35 cellular contexts compared by ENCODE assay signal in genomic region chr14:86942939-86943338, GRCh38.
"Had no signal": no experiment of that assay in that cellular context is flagged by ENCODE, and none has a peak within 500 bp of the region (broad histone marks: within the 10 kb centered on the region; RNA-seq: fewer than 3 reads in every experiment).

No MANE protein-coding gene starts in this region.

- DNase-seq: activated B cell treated with CpG ODN at 0.5 μM for 24 hours; activated CD4-positive, alpha-beta memory T cell treated with anti-CD3 and anti-CD28 coated beads, Interleukin-2, amount 10 ng/mL, durations not matched to agents 7 days and 5 days; activated CD4-positive, alpha-beta T cell treated with anti-CD3 and anti-CD28 coated beads for 4 hours; activated CD4-positive, CD25-positive, alpha-beta regulatory T cell treated with anti-CD3 and anti-CD28 coated beads, Interleukin-2, amount 50 U/mL, for 72 hours; activated CD8-positive, alpha-beta memory T cell treated with anti-CD3 and anti-CD28 coated beads for 24 hours; activated effector memory CD4-positive, alpha-beta T cell treated with anti-CD3 and anti-CD28 coated beads, Interleukin-2, amount 50 U/mL, for 16 hours; activated naive CD4-positive, alpha-beta T cell treated with Interleukin-2 at 50 U/mL for 16 hours; activated naive CD8-positive, alpha-beta T cell treated with anti-CD3 and anti-CD28 coated beads, Interleukin-2, amount 10 ng/mL, durations not matched to agents 7 days and 5 days; activated T-cell treated with anti-CD3 and anti-CD28 coated beads, Interleukin-2, amount 50 U/mL, for 1 hour; activated T-cell treated with anti-CD3 and anti-CD28 coated beads, Interleukin-2, amount 50 U/mL, for 72 hours; amygdala; colonic mucosa; NCI-H1048; NCI-H146; NCI-H187 treated with DMSO at 0.1 percent for 48 hours; NCI-H2081; NCI-H2171 treated with DMSO at 0.1 percent for 48 hours; NCI-H2227 treated with DMSO at 0.1 percent for 48 hours; NCI-H446; NCI-H510A treated with DMSO at 0.1 percent for 48 hours; NCI-H526 treated with DMSO at 0.1 percent for 48 hours; NCI-H774; NK-92 treated with Interleukin-12 subunit alpha and Interleukin-12 subunit beta, amount 100 ng/mL, for 24 hours; Right ventricle myocardium superior; SW 1271; T-helper 1 cell; T-helper 2 cell; T-helper 9 cell had no signal

- H3K27me3 Mint-ChIP-seq: activated B cell treated with CpG ODN at 0.5 μM for 24 hours; activated CD4-positive, alpha-beta memory T cell treated with anti-CD3 and anti-CD28 coated beads, Interleukin-2, amount 10 ng/mL, durations not matched to agents 7 days and 5 days; activated naive CD4-positive, alpha-beta T cell treated with anti-CD3 and anti-CD28 coated beads, Interleukin-2, amount 50 U/mL, for 24 hours; activated naive CD8-positive, alpha-beta T cell treated with anti-CD3 and anti-CD28 coated beads, Interleukin-2, amount 10 ng/mL, durations not matched to agents 7 days and 5 days; activated T-helper 17 cell treated with anti-CD3 and anti-CD28 coated beads, Interleukin-2, amount 50 U/mL, for 72 hours; central memory CD8-positive, alpha-beta T cell had no signal

- H3K4me3 Mint-ChIP-seq: activated B cell treated with CpG ODN at 0.5 μM for 24 hours; activated CD4-positive, alpha-beta memory T cell treated with anti-CD3 and anti-CD28 coated beads, Interleukin-2, amount 10 ng/mL, durations not matched to agents 7 days and 5 days; activated naive CD4-positive, alpha-beta T cell treated with anti-CD3 and anti-CD28 coated beads, Interleukin-2, amount 50 U/mL, for 24 hours; activated naive CD8-positive, alpha-beta T cell treated with anti-CD3 and anti-CD28 coated beads, Interleukin-2, amount 10 ng/mL, durations not matched to agents 7 days and 5 days; activated T-cell treated with anti-CD3 and anti-CD28 coated beads, Interleukin-2, amount 50 U/mL, for 72 hours; activated T-helper 17 cell treated with anti-CD3 and anti-CD28 coated beads, Interleukin-2, amount 50 U/mL, for 72 hours; central memory CD8-positive, alpha-beta T cell had no signal

- H3K36me3 ChIP-seq: ascending aorta, cardiac muscle cell, colonic mucosa had no signal

- H3K27ac ChIP-seq: ascending aorta, cardiac muscle cell, colonic mucosa, KMS-11, VCaP had no signal

- H3K27me3 ChIP-seq: ascending aorta, cardiac muscle cell, colonic mucosa had no signal

- H3K9me3 Mint-ChIP-seq: activated naive CD4-positive, alpha-beta T cell treated with anti-CD3 and anti-CD28 coated beads, Interleukin-2, amount 50 U/mL, for 24 hours had no signal

- H3K4me1 ChIP-seq: ascending aorta, colonic mucosa had no signal

- H3K9ac ChIP-seq: KMS-11 had no signal

- H3K27ac Mint-ChIP-seq: activated B cell treated with CpG ODN at 0.5 μM for 24 hours; activated CD4-positive, alpha-beta memory T cell treated with anti-CD3 and anti-CD28 coated beads, Interleukin-2, amount 10 ng/mL, durations not matched to agents 7 days and 5 days; activated naive CD4-positive, alpha-beta T cell treated with anti-CD3 and anti-CD28 coated beads, Interleukin-2, amount 50 U/mL, for 24 hours; activated naive CD8-positive, alpha-beta T cell treated with anti-CD3 and anti-CD28 coated beads, Interleukin-2, amount 10 ng/mL, durations not matched to agents 7 days and 5 days; activated T-cell treated with anti-CD3 and anti-CD28 coated beads, Interleukin-2, amount 50 U/mL, for 72 hours; activated T-helper 17 cell treated with anti-CD3 and anti-CD28 coated beads, Interleukin-2, amount 50 U/mL, for 72 hours had no signal

- H3K4me2 ChIP-seq: KMS-11 had no signal

- ATAC-seq: activated T-cell treated with anti-CD3 and anti-CD28 coated beads, Interleukin-2, amount 50 U/mL, for 72 hours; activated T-helper 17 cell treated with anti-CD3 and anti-CD28 coated beads, Interleukin-2, amount 50 U/mL, for 72 hours had no signal

- H3K4me1 Mint-ChIP-seq: activated B cell treated with CpG ODN at 0.5 μM for 24 hours; activated CD4-positive, alpha-beta memory T cell treated with anti-CD3 and anti-CD28 coated beads, Interleukin-2, amount 10 ng/mL, durations not matched to agents 7 days and 5 days; activated naive CD4-positive, alpha-beta T cell treated with anti-CD3 and anti-CD28 coated beads, Interleukin-2, amount 50 U/mL, for 24 hours; activated naive CD8-positive, alpha-beta T cell treated with anti-CD3 and anti-CD28 coated beads, Interleukin-2, amount 10 ng/mL, durations not matched to agents 7 days and 5 days; activated T-helper 17 cell treated with anti-CD3 and anti-CD28 coated beads, Interleukin-2, amount 50 U/mL, for 72 hours; central memory CD8-positive, alpha-beta T cell had no signal

- H3K36me3 Mint-ChIP-seq: activated naive CD4-positive, alpha-beta T cell treated with anti-CD3 and anti-CD28 coated beads, Interleukin-2, amount 50 U/mL, for 24 hours; activated naive CD8-positive, alpha-beta T cell treated with anti-CD3 and anti-CD28 coated beads, Interleukin-2, amount 10 ng/mL, durations not matched to agents 7 days and 5 days had no signal

- H3K4me3 ChIP-seq: ascending aorta, cardiac muscle cell, colonic mucosa had no signal

- H3K9me3 ChIP-seq: ascending aorta, colonic mucosa had no signal
